22 cellular contexts compared by ENCODE assay signal in genomic region chr13:35700661-35701060, GRCh38.
A peak's percentile ranks its signal among the peaks of the same experiment; 100 is the strongest.
DNase-seq lines count a peak whose midpoint lies in the region; ATAC-seq, FAIRE-seq and TF ChIP-seq lines count a peak whose summit lies in the region.
"Had no signal": no experiment of that assay in that cellular context is flagged by ENCODE, and none has a peak within 500 bp of the region (broad histone marks: within the 10 kb centered on the region; RNA-seq: fewer than 3 reads in every experiment).

No MANE protein-coding gene starts in this region.

- H2BK20ac ChIP-seq in IMR-90 (ENCODE audit: low read depth, low read length): peak overlapping the region; percentile 89

- peak overlapping the region; percentile 98 for H2BK120ac ChIP-seq in IMR-90 (ENCODE audit: low read depth, low read length)

- H3K4me3 ChIP-seq in AG04450 (ENCODE audit: low read depth, low read length) (no peak overlapping the region), IMR-90 (ENCODE audit: insufficient read depth, low read depth, low read length) (no peak overlapping the region), esophagus muscularis mucosa (peak overlapping the region in 3 of 4 donors; percentile 27 to 34 (median 28)), kidney (ENCODE audit: low read length in 2 of 2) (no peak overlapping the region)
- H3K4me3 ChIP-seq: heart right ventricle had no signal

- CTCF ChIA-PET in AG04450 (lab: Charles Lee) (interaction anchor here (1.1 to 1.2 kb wide), 3 partner anchors 20 to 1036 kb away, joined by 3 to 4 read pairs (median 3); no protein-coding TSS in a partner anchor), IMR-90 (lab: Yijun Ruan, JAX) (no interaction called here)

- TF ChIP-seq CTCF in AG04450 (IDR thresholded peaks at IDR 0.05; ENCODE audit: low read depth, low read length) (no peak), IMR-90 (conservative IDR thresholded peaks at IDR 0.05; ENCODE audit: low read depth, low read length) (no peak), esophagus muscularis mucosa (IDR thresholded peaks at IDR 0.05) (no peak), nephron (IDR thresholded peaks at IDR 0.05; ENCODE audit: unreplicated experiment in 3 of 3) (no peak), kidney (IDR thresholded peaks at IDR 0.05; ENCODE audit: borderline replicate concordance, extremely low read depth, insufficient read depth) (no peak)

- peak overlapping the region; percentile 6 to 75 (median 56) for H3K27ac Mint-ChIP-seq in nephron
- no peak overlapping the region for H3K27ac Mint-ChIP-seq in activated naive CD8-positive, alpha-beta T cell treated with anti-CD3 and anti-CD28 coated beads, Interleukin-2, amount 50 U/mL, for 24 hours
- H3K27ac Mint-ChIP-seq: activated naive CD4-positive, alpha-beta T cell treated with anti-CD3 and anti-CD28 coated beads for 36 hours; CD8-positive, alpha-beta memory T cell; naive thymus-derived CD4-positive, alpha-beta T cell; progenitor cell of endocrine pancreas; T-cell had no signal

- peak overlapping the region; percentile 86 for H4K5ac ChIP-seq in IMR-90 (ENCODE audit: low read depth, low read length)

- H3K4me1 ChIP-seq in IMR-90 (ENCODE audit: control insufficient read depth, insufficient read depth, low read length) (peaks cover 37% of the 10 kb centered on the region), esophagus muscularis mucosa (peaks cover 4 to 32% (median 30%) of the 10 kb centered on the region in 4 donors), kidney (ENCODE audit: control insufficient read depth in 1 of 2, insufficient read depth in 1 of 2, low read depth in 1 of 2, low read length in 2 of 2) (no peaks in the 10 kb centered on the region)

- H2AK5ac ChIP-seq in IMR-90 (ENCODE audit: low read depth, low read length): peak overlapping the region; percentile 89; the same call in 1 of the 2 replicates

- no peaks in the 10 kb centered on the region for H3K9me3 Mint-ChIP-seq in nephron
- peaks cover 9% of the 10 kb centered on the region for H3K9me3 Mint-ChIP-seq in activated naive CD8-positive, alpha-beta T cell treated with anti-CD3 and anti-CD28 coated beads, Interleukin-2, amount 50 U/mL, for 24 hours

- H3K9me3 ChIP-seq in AG04450 (ENCODE audit: control insufficient read depth, insufficient read depth, low read length) (no peaks in the 10 kb centered on the region), IMR-90 (ENCODE audit: control insufficient read depth, insufficient read depth, low read length) (no peaks in the 10 kb centered on the region), esophagus muscularis mucosa (no peaks in the 10 kb centered on the region), kidney (ENCODE audit: control insufficient read depth in 1 of 2, low read length in 2 of 2) (no peaks in the 10 kb centered on the region)

- no peaks in the 10 kb centered on the region for H4K20me1 ChIP-seq in IMR-90 (ENCODE audit: insufficient read depth, low read length)

- ATAC-seq in IMR-90 (ENCODE audit: low read depth): peak; percentile 71
- ATAC-seq in activated naive CD8-positive, alpha-beta T cell treated with anti-CD3 and anti-CD28 coated beads, Interleukin-2, amount 50 U/mL, for 24 hours: no peak
- ATAC-seq: heart right ventricle; naive thymus-derived CD4-positive, alpha-beta T cell; T-cell had no signal

- WGBS in IMR-90 (ENCODE audit: extremely low coverage in 2 of 2, insufficient read length in 1 of 2), 2 experiments: 90% methylated on average over 2 of the region's 5 CpGs; no CpG with 5 or more reads in 1 of the 2 experiments
- 69% methylated on average over 5 of the region's 5 CpGs for WGBS in esophagus muscularis mucosa

- H3K9me1 ChIP-seq in IMR-90 (ENCODE audit: insufficient read depth, low read length): peaks cover 17% of the 10 kb centered on the region

- peak overlapping the region in 1 of 3 experiments; percentile 23 for H3K4me3 Mint-ChIP-seq in nephron
- H3K4me3 Mint-ChIP-seq in activated naive CD8-positive, alpha-beta T cell treated with anti-CD3 and anti-CD28 coated beads, Interleukin-2, amount 50 U/mL, for 24 hours: no peak overlapping the region
- H3K4me3 Mint-ChIP-seq: activated naive CD4-positive, alpha-beta T cell treated with anti-CD3 and anti-CD28 coated beads for 36 hours; CD8-positive, alpha-beta memory T cell; naive thymus-derived CD4-positive, alpha-beta T cell; T-cell had no signal

- peaks cover 23% of the 10 kb centered on the region for H3K27me3 Mint-ChIP-seq in nephron (ENCODE audit: low read depth)
- no peaks in the 10 kb centered on the region for H3K27me3 Mint-ChIP-seq in activated naive CD8-positive, alpha-beta T cell treated with anti-CD3 and anti-CD28 coated beads, Interleukin-2, amount 50 U/mL, for 24 hours
- H3K27me3 Mint-ChIP-seq: CD8-positive, alpha-beta memory T cell had no signal

- no peaks in the 10 kb centered on the region for H3K36me3 Mint-ChIP-seq in nephron (ENCODE audit: low read depth)
- no peaks in the 10 kb centered on the region for H3K36me3 Mint-ChIP-seq in activated naive CD8-positive, alpha-beta T cell treated with anti-CD3 and anti-CD28 coated beads, Interleukin-2, amount 50 U/mL, for 24 hours (ENCODE audit: low read depth)
- H3K36me3 Mint-ChIP-seq: CD8-positive, alpha-beta memory T cell; naive thymus-derived CD4-positive, alpha-beta T cell; T-cell had no signal

- peak overlapping the region; percentile 86 for H3K18ac ChIP-seq in IMR-90 (ENCODE audit: low read depth, low read length)

- DNase-seq in AG04450 (ENCODE audit: low read depth, low spot score): no peak
- peak; percentile 72 for DNase-seq in IMR-90
- DNase-seq in esophagus muscularis mucosa (ENCODE audit: extremely low spot score): no peak
- no peak for DNase-seq in posterior vena cava (ENCODE audit: low spot score)
- no peak for DNase-seq in kidney
- no peak for DNase-seq in cerebellar cortex (ENCODE audit: low spot score)
- DNase-seq in activated naive CD8-positive, alpha-beta T cell treated with anti-CD3 and anti-CD28 coated beads, Interleukin-2, amount 50 U/mL, for 24 hours: no peak
- DNase-seq: activated CD4-positive, alpha-beta T cell treated with anti-CD3 and anti-CD28 coated beads, Interleukin-2, amount 50 U/mL, for 4 hours; activated naive CD4-positive, alpha-beta T cell treated with anti-CD3 and anti-CD28 coated beads for 36 hours; activated T-cell treated with anti-CD3 and anti-CD28 coated beads for 4 hours; CD8-positive, alpha-beta memory T cell; erythroblast; heart right ventricle; naive thymus-derived CD4-positive, alpha-beta T cell; NCI-H1436; NK-92 treated with Interleukin-12 subunit alpha and Interleukin-12 subunit beta, amount 100 ng/mL, for 24 hours; T-cell had no signal

- POLR2A ChIA-PET in AG04450 (lab: Yijun Ruan, JAX) (interaction anchor here (1.0 to 1.4 kb wide), 2 partner anchors 15 to 71 kb away, joined by 3 read pairs; no protein-coding TSS in a partner anchor), IMR-90 (lab: Charles Lee; ENCODE audit: unreplicated experiment) (interaction anchor here (0.5 kb wide), 1 partner anchor 28 kb away, joined by 3 read pairs; no protein-coding TSS in a partner anchor)

- peak overlapping the region; percentile 90; the same call in 2 of the 3 replicates for H2BK15ac ChIP-seq in IMR-90 (ENCODE audit: low read depth, low read length)

- peak overlapping the region; percentile 98; the same call in 1 of the 2 replicates for H3K4ac ChIP-seq in IMR-90 (ENCODE audit: low read depth, low read length)

- intact Hi-C loops in IMR-90 (cut with micrococcal nuclease): loop anchor here (2.0 kb wide), 1 partner anchor 70 kb away; no protein-coding TSS in a partner anchor
- intact Hi-C loops in esophagus muscularis mucosa (cut with DNase I): no loop called here
- intact Hi-C loops in posterior vena cava (cut with DNase I): loop anchor here in 1 of 2 donors (1.0 to 10.0 kb wide), 2 partner anchors 33 to 254 kb away; no protein-coding TSS in a partner anchor
- intact Hi-C loops in kidney (cut with DNase I): no loop called here

- peak overlapping the region; percentile 62 for H3K4me2 ChIP-seq in IMR-90 (ENCODE audit: low read depth, low read length)

- H4K91ac ChIP-seq in IMR-90 (ENCODE audit: insufficient read depth, low read depth, low read length): peak overlapping the region; percentile 95

- H3K79me1 ChIP-seq in IMR-90 (ENCODE audit: low read depth in 1 of 2, low read length in 2 of 2): no peaks in the 10 kb centered on the region

- H4K8ac ChIP-seq in IMR-90 (ENCODE audit: low read depth in 2 of 2, low read length in 2 of 2): peak overlapping the region; percentile 75 to 93; a peak in 3 of 4 replicates

- H3K27me3 ChIP-seq in AG04450 (ENCODE audit: control insufficient read depth, insufficient read depth, low read length): no peaks in the 10 kb centered on the region
- H3K27me3 ChIP-seq in IMR-90 (ENCODE audit: control insufficient read depth, insufficient read depth, low read length): no peaks in the 10 kb centered on the region
- H3K27me3 ChIP-seq in esophagus muscularis mucosa: no peaks in the 10 kb centered on the region

- in situ Hi-C loops in IMR-90 (cut with MboI; ENCODE audit: low sequenced_read_pairs): no loop called here

- H3K9ac ChIP-seq in IMR-90 (ENCODE audit: low read depth, low read length) (peak overlapping the region; percentile 78), kidney (ENCODE audit: low read length in 2 of 2) (no peak overlapping the region)

- H3K27ac ChIP-seq in AG04450 (ENCODE audit: low read depth, low read length) (peak overlapping the region; percentile 57), IMR-90 (ENCODE audit: insufficient read depth, low read length) (peak overlapping the region; percentile 92), esophagus muscularis mucosa (replicated peaks in 1 of 4) (peak overlapping the region; percentile 61 to 67 (median 65)), kidney (ENCODE audit: low read depth in 2 of 2, low read length in 2 of 2) (no peak overlapping the region)
- H3K27ac ChIP-seq: heart right ventricle had no signal

- H3K56ac ChIP-seq in IMR-90 (ENCODE audit: extremely low read depth, insufficient read depth, low read length): peak overlapping the region; percentile 84; the same call in 1 of the 2 replicates

- H2AK9ac ChIP-seq in IMR-90 (replicated peaks; ENCODE audit: low read depth, low read length, poor library complexity): no peak overlapping the region

- H3K36me3 ChIP-seq in IMR-90 (ENCODE audit: control insufficient read depth, insufficient read depth, low read length): no peaks in the 10 kb centered on the region
- no peaks in the 10 kb centered on the region for H3K36me3 ChIP-seq in esophagus muscularis mucosa
- H3K36me3 ChIP-seq in kidney (ENCODE audit: control insufficient read depth in 1 of 2, insufficient read depth in 2 of 2, low read length in 2 of 2): no peaks in the 10 kb centered on the region
- H3K36me3 ChIP-seq: heart right ventricle had no signal

- no TSS peak for BruUV-seq in IMR-90 (replicated peaks; lab: Mats Ljungman, UMichigan)

- H3K14ac ChIP-seq in IMR-90 (replicated peaks; ENCODE audit: low read depth, low read length): peak overlapping the region; percentile 87; the same call in 1 of the 2 replicates

- TF ChIP-seq POLR2A in IMR-90 (IDR thresholded peaks at IDR 0.05; ENCODE audit: low read depth, low read length): no peak
- no peak for TF ChIP-seq POLR2A in esophagus muscularis mucosa (IDR thresholded peaks at IDR 0.05; ENCODE audit: low read depth)

- H2BK5ac ChIP-seq in IMR-90 (ENCODE audit: low read depth, low read length, poor library complexity, severe bottlenecking): peak overlapping the region; percentile 83

- no peak for TF ChIP-seq RAD21 in IMR-90 (IDR thresholded peaks at IDR 0.05; ENCODE audit: low read length)

- dilution Hi-C loops in IMR-90 (cut with HindIII; ENCODE audit: low sequenced_read_pairs, unreplicated experiment): no loop called here

- peaks cover 28% of the 10 kb centered on the region for H3K4me1 Mint-ChIP-seq in nephron
- H3K4me1 Mint-ChIP-seq in activated naive CD8-positive, alpha-beta T cell treated with anti-CD3 and anti-CD28 coated beads, Interleukin-2, amount 50 U/mL, for 24 hours: no peaks in the 10 kb centered on the region
- H3K4me1 Mint-ChIP-seq: CD8-positive, alpha-beta memory T cell; naive thymus-derived CD4-positive, alpha-beta T cell; T-cell had no signal

- peak overlapping the region; percentile 77 for H3K23ac ChIP-seq in IMR-90 (ENCODE audit: low read depth, low read length)

- no peak for FAIRE-seq in kidney (lab: Jason Lieb, UNC)
- FAIRE-seq: A204.1, bronchial epithelial cell, keratinocyte had no signal

- no peak for TF ChIP-seq EP300 in esophagus muscularis mucosa (IDR thresholded peaks at IDR 0.05)

- H2AFZ ChIP-seq in IMR-90 (replicated peaks; ENCODE audit: low read length, poor library complexity): peak overlapping the region; percentile 29

Comparison
In these comparisons a context has a peak if more than half of its experiments do, and no peak if none do; other contexts are left out.
1. H3K27ac ChIP-seq: peak in AG04450 (single experiment), IMR-90 (single experiment) and esophagus muscularis mucosa (4 of 4); none in kidney (0 of 2).
2. H3K4me3 ChIP-seq: peak in esophagus muscularis mucosa (3 of 4); none in AG04450 (single experiment), IMR-90 (single experiment) and kidney (0 of 2).